ENCODE assay signal across 19 cellular contexts in genomic region chr1:216075339-216075738, GRCh38.
DNase-seq lines count a peak whose midpoint lies in the region; ATAC-seq, FAIRE-seq and TF ChIP-seq lines count a peak whose summit lies in the region.
"Had no signal": no experiment of that assay in that cellular context is flagged by ENCODE, and none has a peak within 500 bp of the region (broad histone marks: within the 10 kb centered on the region; RNA-seq: fewer than 3 reads in every experiment).

No MANE protein-coding gene starts in this region.

- no peaks in the 10 kb centered on the region for H3K79me1 ChIP-seq in mesendoderm (ENCODE audit: low read length)

- no peak overlapping the region for H3K4me3 Mint-ChIP-seq in astrocyte (ENCODE audit: unreplicated experiment)

- peaks cover 38% of the 10 kb centered on the region for H3K4me1 Mint-ChIP-seq in astrocyte (ENCODE audit: low read depth, unreplicated experiment)

- peak; percentile 25 for DNase-seq in D341Med (ENCODE audit: low spot score)
- peak; percentile 20 for DNase-seq in astrocyte (ENCODE audit: low read depth)
- DNase-seq in mesendoderm, result peak; percentile 84
- no peak for DNase-seq in GM19240 (ENCODE audit: insufficient read length, low spot score)
- DNase-seq in DMS 273 (lab: John Stamatoyannopoulos, UW; ENCODE audit: unreplicated experiment), result no peak
- no peak for DNase-seq in AG08396 (ENCODE audit: low spot score)
- DNase-seq: activated CD8-positive, alpha-beta memory T cell treated with anti-CD3 and anti-CD28 coated beads for 24 hours; activated naive CD4-positive, alpha-beta T cell; central memory CD4-positive, alpha-beta T cell; DMS79 treated with DMSO at 0.1 percent for 48 hours; NCI-H1417 treated with DMSO at 0.1 percent for 48 hours; NCI-H510A treated with DMSO at 0.1 percent for 48 hours; nucleus accumbens; upper lobe of left lung had no signal

- peak overlapping the region; percentile 6 for H3K4ac ChIP-seq in mesendoderm (ENCODE audit: low read depth, low read length)

- no peak overlapping the region for H2BK5ac ChIP-seq in mesendoderm (ENCODE audit: low read length)

- H3K36me3 ChIP-seq in astrocyte (ENCODE audit: insufficient read depth, low read length), result no peaks in the 10 kb centered on the region
- no peaks in the 10 kb centered on the region for H3K36me3 ChIP-seq in mesendoderm (ENCODE audit: control insufficient read depth, insufficient read depth, low read length)
- H3K36me3 ChIP-seq: upper lobe of left lung had no signal

- H3K4me2 ChIP-seq in astrocyte (ENCODE audit: low read length) (no peak overlapping the region), mesendoderm (ENCODE audit: low read length) (no peak overlapping the region)

- no peak overlapping the region for H2AK5ac ChIP-seq in mesendoderm (ENCODE audit: low read length)

- no peak overlapping the region for H3K27ac ChIP-seq in astrocyte (ENCODE audit: low read depth, low read length)
- peak overlapping the region; percentile 17 for H3K27ac ChIP-seq in mesendoderm (ENCODE audit: low read depth, low read length)
- H3K27ac ChIP-seq: RWPE1, upper lobe of left lung had no signal

- no peak overlapping the region for H3K23ac ChIP-seq in mesendoderm (ENCODE audit: low read length)

- H2AFZ ChIP-seq in astrocyte (ENCODE audit: low read depth, low read length), result no peak overlapping the region

- H3K9me3 ChIP-seq in astrocyte (ENCODE audit: insufficient read depth, low read depth, low read length), result no peaks in the 10 kb centered on the region
- H3K9me3 ChIP-seq: upper lobe of left lung had no signal

- peak overlapping the region; percentile 8 for H3K27ac Mint-ChIP-seq in astrocyte (ENCODE audit: unreplicated experiment)

- H3K4me1 ChIP-seq in astrocyte (ENCODE audit: insufficient read depth, low read length) (no peaks in the 10 kb centered on the region), mesendoderm (ENCODE audit: control insufficient read depth, low read depth, low read length) (peaks cover 1% of the 10 kb centered on the region)
- H3K4me1 ChIP-seq: upper lobe of left lung had no signal

- H2BK15ac ChIP-seq in mesendoderm (replicated peaks; ENCODE audit: low read depth), result no peak overlapping the region

- H3K79me2 ChIP-seq in astrocyte (ENCODE audit: insufficient read depth, low read length) (no peaks in the 10 kb centered on the region), mesendoderm (ENCODE audit: control insufficient read depth, insufficient read depth, low read length) (no peaks in the 10 kb centered on the region)

- H4K20me1 ChIP-seq in astrocyte (ENCODE audit: insufficient read depth, low read length), result no peaks in the 10 kb centered on the region

- H4K5ac ChIP-seq in mesendoderm (ENCODE audit: low read length), result no peak overlapping the region

- H3K27me3 ChIP-seq in astrocyte (ENCODE audit: insufficient read depth, low read length) (no peaks in the 10 kb centered on the region), mesendoderm (ENCODE audit: insufficient read depth, low read length, poor library complexity) (no peaks in the 10 kb centered on the region)
- H3K27me3 ChIP-seq: upper lobe of left lung had no signal

- H3K56ac ChIP-seq in mesendoderm (ENCODE audit: low read length), result peak overlapping the region; percentile 40

- H3K18ac ChIP-seq in mesendoderm (ENCODE audit: low read length), result peak overlapping the region; percentile 20

- no peaks in the 10 kb centered on the region for H3K9me3 Mint-ChIP-seq in astrocyte (ENCODE audit: unreplicated experiment)

- H2BK120ac ChIP-seq in mesendoderm (ENCODE audit: low read depth, low read length), result no peak overlapping the region

- no CpG with 5 or more reads among the region's 3 CpGs for whole genome bisulfite sequencing in mesendoderm (ENCODE audit: extremely low coverage, insufficient coverage, low lambda C conversion rate)

- no peak for FAIRE-seq in astrocyte (lab: Jason Lieb, UNC)
- FAIRE-seq: HepG2 had no signal

- H3K9ac ChIP-seq in astrocyte (ENCODE audit: low read length), result no peak overlapping the region
- no peak overlapping the region for H3K9ac ChIP-seq in mesendoderm (ENCODE audit: low read length)

- H3K27me3 Mint-ChIP-seq in astrocyte (ENCODE audit: low read depth, unreplicated experiment), result no peaks in the 10 kb centered on the region

- ATAC-seq in HG03039 (IDR thresholded peaks at IDR 0.05; ENCODE audit: unreplicated experiment), result peak; percentile 49
- ATAC-seq in GM21360 (IDR thresholded peaks at IDR 0.05; ENCODE audit: unreplicated experiment), result no peak
- ATAC-seq: HepG2 had no signal

- no peak overlapping the region for H3K4me3 ChIP-seq in astrocyte (ENCODE audit: insufficient read depth, low read depth, low read length)
- H3K4me3 ChIP-seq in mesendoderm (ENCODE audit: low read length), result no peak overlapping the region
- H3K4me3 ChIP-seq: lung, upper lobe of left lung had no signal

- no peak for TF ChIP-seq CTCF in astrocyte (IDR thresholded peaks at IDR 0.05; ENCODE audit: insufficient read depth, low read depth, low read length)

- no peaks in the 10 kb centered on the region for H3K36me3 Mint-ChIP-seq in astrocyte (ENCODE audit: low read depth, unreplicated experiment)

- H4K8ac ChIP-seq in mesendoderm (ENCODE audit: low read depth, low read length), result no peak overlapping the region

Comparison
In these comparisons a context has a peak if more than half of its experiments do, and no peak if none do; other contexts are left out.
1. DNase-seq: peak in D341Med (single experiment), astrocyte (single experiment) and mesendoderm (single experiment); none in GM19240 (single experiment), DMS 273 (single experiment) and AG08396 (single experiment).